In the genomic region with DNA sequence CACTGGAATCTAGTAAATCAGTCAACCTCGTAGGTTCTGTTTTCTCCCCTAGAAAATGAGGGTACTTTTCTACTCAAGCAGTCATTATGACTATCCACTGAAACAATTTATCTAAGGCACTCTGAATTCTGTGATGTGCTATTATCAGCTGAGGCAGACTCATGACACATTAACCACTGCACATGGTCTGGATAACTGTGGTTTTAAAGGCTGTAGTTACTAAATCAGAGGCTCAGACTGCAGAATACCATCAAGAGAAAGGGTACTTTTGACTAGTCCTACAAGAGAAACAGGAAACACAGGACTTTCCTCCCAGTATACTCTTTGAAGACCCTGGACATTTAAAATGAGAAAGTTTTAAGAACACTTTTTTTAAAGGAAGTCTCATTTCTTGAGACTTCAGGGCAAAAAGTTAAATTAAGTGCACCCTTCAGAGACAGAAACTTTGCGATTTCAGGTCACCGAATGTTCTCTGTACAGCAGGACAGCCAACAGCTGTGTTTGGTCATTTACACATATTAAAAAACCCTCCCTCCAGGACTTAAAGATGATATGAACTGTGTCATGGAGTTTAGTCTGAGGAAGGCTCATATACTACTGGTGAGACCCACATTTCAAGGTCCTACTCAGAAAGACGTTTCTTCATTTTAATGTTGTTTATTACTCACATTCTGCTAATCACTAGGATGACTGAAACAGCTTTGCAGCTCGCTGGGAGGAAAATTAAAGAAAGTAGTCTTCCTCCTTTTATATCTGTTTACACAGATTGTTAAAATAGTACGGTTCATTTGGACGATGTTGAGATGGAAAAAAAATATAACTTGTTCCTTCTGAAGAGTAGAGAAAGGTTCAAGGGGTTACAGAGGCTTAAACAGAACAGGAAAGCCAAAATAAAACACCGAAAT, we compare ENCODE assay signal across 8 cellular contexts. TPM values are rescaled to one million over a fixed set of nuclear protein-coding genes. Genes with fewer than 3 reads are reported as not detected.
DNase-seq lines count a peak whose midpoint lies in the region; ATAC-seq, FAIRE-seq and TF ChIP-seq lines count a peak whose summit lies in the region.

No MANE protein-coding gene starts in this region.

- no peak overlapping the region for H4K91ac ChIP-seq in trophoblast cell (ENCODE audit: low read depth, low read length)

- H2AK5ac ChIP-seq in trophoblast cell (ENCODE audit: low read length) = no peak overlapping the region

- H3K4me3 ChIP-seq in bronchial epithelial cell (ENCODE audit: low read depth, low read length) = no peak overlapping the region
- no peak overlapping the region for H3K4me3 ChIP-seq in trophoblast cell (ENCODE audit: low read depth, low read length)

- H4K8ac ChIP-seq in trophoblast cell (ENCODE audit: low read depth, low read length) = no peak overlapping the region

- H3K23ac ChIP-seq in trophoblast cell (ENCODE audit: low read length) = no peak overlapping the region

- DNase-seq in HT1080 (ENCODE audit: low read depth) (peak; percentile 96), bronchial epithelial cell (ENCODE audit: low read depth) (peak; percentile 87), trophoblast cell (peak; percentile 52 to 78), posterior vena cava (ENCODE audit: low spot score) (no peak), anterior cingulate cortex (lab: John Stamatoyannopoulos, UW) (no peak), NCI-H187 (lab: John Stamatoyannopoulos, UW) (no peak)

- H3K36me3 ChIP-seq in bronchial epithelial cell (ENCODE audit: control insufficient read depth, insufficient read depth, low read length) (no peaks in the 10 kb centered on the region), trophoblast cell (ENCODE audit: control insufficient read depth in 1 of 2, insufficient read depth in 2 of 2, low read length in 2 of 2) (peaks cover 5 to 6% of the 10 kb centered on the region in 2 experiments)

- ATAC-seq in GM19025 (IDR thresholded peaks at IDR 0.05; ENCODE audit: low read depth, unreplicated experiment) = peak; percentile 71
- ATAC-seq in GM19455 (IDR thresholded peaks at IDR 0.05; ENCODE audit: unreplicated experiment) = no peak

- peaks cover 14 to 18% of the 10 kb centered on the region in 2 experiments for H3K4me1 ChIP-seq in trophoblast cell (ENCODE audit: control insufficient read depth in 1 of 2, insufficient read depth in 2 of 2, low read length in 2 of 2)

- no peak for TF ChIP-seq CTCF in bronchial epithelial cell (IDR thresholded peaks at IDR 0.05; ENCODE audit: insufficient read depth, low read length, severe bottlenecking)

- FAIRE-seq in bronchial epithelial cell (lab: Jason Lieb, UNC) = no peak

- H2BK120ac ChIP-seq in trophoblast cell (ENCODE audit: insufficient read depth, low read length, poor library complexity) = no peak overlapping the region

- intact Hi-C loops in posterior vena cava (cut with DNase I) = no loop called here

- no peaks in the 10 kb centered on the region for H3K79me2 ChIP-seq in trophoblast cell (ENCODE audit: control insufficient read depth, insufficient read depth, low read length, poor library complexity)

- no peak overlapping the region for H3K4me2 ChIP-seq in trophoblast cell (ENCODE audit: low read length)

- no peak overlapping the region for H2AFZ ChIP-seq in trophoblast cell (ENCODE audit: insufficient read depth, low read length, poor library complexity)

- WGBS in trophoblast cell (ENCODE audit: extremely low coverage, insufficient coverage, insufficient read length) = no CpG with 5 or more reads among the region's 8 CpGs

- no peaks in the 10 kb centered on the region for H3K9me3 ChIP-seq in trophoblast cell (ENCODE audit: insufficient read depth, low read depth, low read length)

- no peak overlapping the region for H3K14ac ChIP-seq in trophoblast cell (ENCODE audit: low read length)

- H4K12ac ChIP-seq in trophoblast cell (ENCODE audit: low read depth, low read length) = no peak overlapping the region

- no peak overlapping the region for H3K9ac ChIP-seq in trophoblast cell (ENCODE audit: low read length)

- H3K18ac ChIP-seq in trophoblast cell (ENCODE audit: low read length) = no peak overlapping the region

- no peak overlapping the region for H2BK12ac ChIP-seq in trophoblast cell (ENCODE audit: low read length)

- H3K27me3 ChIP-seq in bronchial epithelial cell (ENCODE audit: control insufficient read depth, insufficient read depth, low read length) (no peaks in the 10 kb centered on the region), trophoblast cell (ENCODE audit: insufficient read depth, low read length) (no peaks in the 10 kb centered on the region)

- H3K27ac ChIP-seq in trophoblast cell (ENCODE audit: low read depth, low read length) = peak overlapping the region; percentile 87

- H2BK5ac ChIP-seq in trophoblast cell (ENCODE audit: low read depth, low read length, poor library complexity) = no peak overlapping the region

- no peak overlapping the region for H3K4ac ChIP-seq in trophoblast cell (ENCODE audit: low read depth, low read length)

- peaks cover 2% of the 10 kb centered on the region for H3K79me1 ChIP-seq in trophoblast cell (ENCODE audit: low read length)

RNA-seq across cellular contexts. Expression of a gene that starts 19.9 kb away (rescaled TPM):
- total RNA-seq in HT1080 (2014; rRNA removed; shearing (Covaris generic)) = 10.3 and 10.4 TPM in 2 replicates
- polyA plus RNA-seq in HT1080 (2015; cell fraction: cytosol; rRNA removed) = 11.3 and 14.1 TPM in 2 replicates
- 26.6 and 27.5 TPM in 2 replicates for polyA plus RNA-seq in HT1080 (2015; cell fraction: nucleus; rRNA removed)
- 18.4 and 50.1 TPM in 2 replicates for total RNA-seq in bronchial epithelial cell
- 10.5 and 11.1 TPM in 2 replicates for polyA plus RNA-seq in trophoblast cell (2013)
- 10 to 100 TPM; 63.1 to 72.2 TPM for total RNA-seq in posterior vena cava

Comparison
In these comparisons a context has a peak if more than half of its experiments do, and no peak if none do; other contexts are left out.
1. DNase-seq: peak in HT1080 (single experiment), bronchial epithelial cell (single experiment) and trophoblast cell (2 of 2); none in posterior vena cava (single experiment), anterior cingulate cortex (0 of 58) and NCI-H187 (0 of 2).